8 cellular contexts compared by ENCODE assay signal in the genomic region with DNA sequence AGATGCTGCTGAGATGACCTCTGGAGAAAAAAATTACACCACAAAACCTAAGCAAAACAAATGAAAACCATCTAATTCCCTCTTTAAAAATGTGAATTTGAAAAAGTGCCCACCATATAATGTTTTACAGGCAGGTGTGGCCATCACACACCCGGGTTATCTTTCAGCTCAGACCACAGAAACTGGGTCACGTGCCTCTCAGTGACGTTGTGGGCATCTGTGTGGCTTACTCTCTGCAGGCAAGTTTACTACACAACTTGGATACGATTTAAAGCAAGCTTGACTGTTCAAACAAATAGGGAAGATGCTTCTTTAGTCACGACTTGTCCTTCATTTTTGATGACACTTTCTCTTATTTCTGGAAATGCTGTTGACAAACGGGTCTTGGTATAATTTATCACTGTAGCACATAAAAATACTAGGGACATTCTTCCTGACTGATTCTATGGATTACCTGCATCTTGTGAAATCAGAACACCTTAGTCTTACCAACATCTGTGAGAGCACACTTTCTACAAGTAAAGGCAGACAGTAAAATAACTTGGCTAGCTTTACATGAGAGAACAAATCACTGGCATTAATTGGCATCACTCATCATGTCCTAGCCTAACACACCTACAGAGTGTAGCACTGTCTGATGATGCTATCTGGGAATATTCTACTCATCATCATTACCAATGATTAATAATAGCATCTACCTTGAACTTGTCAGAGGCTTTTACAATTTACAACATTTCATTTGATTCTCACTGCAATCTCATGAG.
DNase-seq lines count a peak whose midpoint lies in the region; ATAC-seq, FAIRE-seq and TF ChIP-seq lines count a peak whose summit lies in the region.

No MANE protein-coding gene starts in this region.

- H3K4me1 Mint-ChIP-seq in glutamatergic neuron (ENCODE audit: low read depth, unreplicated experiment): no peaks in the 10 kb centered on the region

- H3K4me3 Mint-ChIP-seq in glutamatergic neuron (ENCODE audit: unreplicated experiment): no peak overlapping the region

- H3K27me3 Mint-ChIP-seq in glutamatergic neuron (ENCODE audit: unreplicated experiment): no peaks in the 10 kb centered on the region

- H3K36me3 Mint-ChIP-seq in glutamatergic neuron (ENCODE audit: unreplicated experiment): no peaks in the 10 kb centered on the region

- no peaks in the 10 kb centered on the region for H3K36me3 ChIP-seq in aorta (ENCODE audit: control insufficient read depth in 1 of 2, insufficient read depth in 2 of 2, low read length in 1 of 2)
- no peaks in the 10 kb centered on the region for H3K36me3 ChIP-seq in left lung

- peak; percentile 90 for FAIRE-seq in GM19239 (lab: Jason Lieb, UNC)

- intact Hi-C loops in left colon (cut with DNase I, micrococcal nuclease): no loop called here
- intact Hi-C loops in aorta (cut with DNase I): no loop called here
- intact Hi-C loops in left lung (cut with DNase I): no loop called here

- DNase-seq in GM19239 (ENCODE audit: insufficient read length, low spot score): peak; percentile 41
- peak in 3 of 4 experiments; percentile 4 to 11 (median 4) for DNase-seq in activated CD4-positive, CD25-positive, alpha-beta regulatory T cell (lab: John Stamatoyannopoulos, UW)
- DNase-seq in left colon: peak; percentile 47 to 63
- no peak for DNase-seq in glutamatergic neuron
- DNase-seq in HuH-7.5 (ENCODE audit: low spot score): no peak
- DNase-seq in aorta: no peak
- DNase-seq in left lung: no peak

- H3K9me3 ChIP-seq in aorta (ENCODE audit: control insufficient read depth, low read length) (no peaks in the 10 kb centered on the region), left lung (no peaks in the 10 kb centered on the region)

- no peaks in the 10 kb centered on the region for H3K27me3 ChIP-seq in aorta (ENCODE audit: control insufficient read depth in 1 of 2, insufficient read depth in 2 of 2, low read length in 1 of 2)
- H3K27me3 ChIP-seq in left lung: no peaks in the 10 kb centered on the region

- TF ChIP-seq CTCF in glutamatergic neuron (IDR thresholded peaks at IDR 0.05; ENCODE audit: partially characterized antibody, unreplicated experiment): no peak
- no peak for TF ChIP-seq CTCF in left lung (IDR thresholded peaks at IDR 0.05)

- ATAC-seq in HG03039 (IDR thresholded peaks at IDR 0.05; ENCODE audit: unreplicated experiment): peak; percentile 99
- ATAC-seq in left colon: peak; percentile 69
- ATAC-seq in aorta (ENCODE audit: low FRiP score): no peak
- no peak for ATAC-seq in left lung

- 55 to 56% methylated on average over 6 of the region's 6 CpGs for WGBS in aorta, 2 donors

- H3K9me3 Mint-ChIP-seq in glutamatergic neuron (ENCODE audit: unreplicated experiment): no peaks in the 10 kb centered on the region

- H3K4me3 ChIP-seq in aorta (ENCODE audit: low read length in 2 of 2) (no peak overlapping the region), left lung (no peak overlapping the region)

- no peak overlapping the region for H3K27ac Mint-ChIP-seq in glutamatergic neuron (ENCODE audit: unreplicated experiment)

- H3K27ac ChIP-seq in aorta (ENCODE audit: low read depth in 1 of 2, low read length in 2 of 2) (no peak overlapping the region), left lung (no peak overlapping the region)

- H3K4me1 ChIP-seq in aorta (ENCODE audit: control insufficient read depth in 1 of 2, insufficient read depth in 2 of 2, low read length in 2 of 2) (no peaks in the 10 kb centered on the region), left lung (peaks cover 0 to 4% of the 10 kb centered on the region in 2 donors)

Comparison
In these comparisons a context has a peak if more than half of its experiments do, and no peak if none do; other contexts are left out.
1. DNase-seq: peak in GM19239 (single experiment), activated CD4-positive, CD25-positive, alpha-beta regulatory T cell (3 of 4) and left colon (2 of 2); none in glutamatergic neuron (single experiment), HuH-7.5 (single experiment), aorta (0 of 2) and left lung (0 of 2).
2. ATAC-seq: peak in HG03039 (single experiment) and left colon (single experiment); none in aorta (single experiment) and left lung (single experiment).